15 cellular contexts compared by ENCODE assay signal in the genomic region with DNA sequence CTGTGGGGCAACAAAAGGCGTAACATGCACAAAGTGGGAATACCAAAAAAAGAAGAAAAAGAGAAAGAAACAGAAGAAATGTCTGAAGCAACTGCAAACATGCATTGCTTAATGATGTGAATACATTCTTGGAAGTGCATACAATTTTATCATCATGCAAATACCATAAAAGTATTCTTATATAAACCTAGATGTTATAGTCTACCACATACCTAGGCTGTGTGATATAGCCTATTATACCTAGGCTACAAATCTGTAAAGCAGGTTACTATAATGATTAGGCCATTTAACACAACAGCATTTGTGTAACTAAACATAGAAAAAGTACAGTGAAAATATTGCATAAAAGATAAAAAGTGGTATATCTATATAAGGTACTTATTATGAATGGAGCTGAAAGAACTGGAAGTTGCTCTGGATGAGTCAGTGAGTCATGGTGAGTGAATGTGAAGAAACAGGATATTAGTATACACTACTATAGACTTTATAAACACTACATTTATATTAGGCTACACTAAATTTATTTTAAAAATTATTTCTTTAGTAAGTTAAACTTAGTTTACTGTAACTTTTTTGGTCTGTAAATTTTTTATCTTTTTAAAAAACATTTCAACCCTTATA.
DNase-seq lines count a peak whose midpoint lies in the region; ATAC-seq, FAIRE-seq and TF ChIP-seq lines count a peak whose summit lies in the region.
"Had no signal": no experiment of that assay in that cellular context is flagged by ENCODE, and none has a peak within 500 bp of the region (broad histone marks: within the 10 kb centered on the region; RNA-seq: fewer than 3 reads in every experiment).

No MANE protein-coding gene starts in this region.

- no peaks in the 10 kb centered on the region for H3K9me3 ChIP-seq in Peyer's patch
- H3K9me3 ChIP-seq: BLaER1, HAP-1, prostate gland had no signal

- peak; percentile 10 for FAIRE-seq in frontal cortex (lab: Jason Lieb, UNC)

- H3K27me3 Mint-ChIP-seq in mesothelial cell of epicardium (ENCODE audit: low read depth), result peaks cover 1% of the 10 kb centered on the region
- H3K27me3 Mint-ChIP-seq: activated T-cell treated with anti-CD3 and anti-CD28 coated beads, Interleukin-2, amount 50 U/mL, for 24 hours had no signal

- no peak overlapping the region for H3K4me3 ChIP-seq in astrocyte of the spinal cord (ENCODE audit: low read depth, low read length)
- no peak overlapping the region for H3K4me3 ChIP-seq in Peyer's patch
- H3K4me3 ChIP-seq: BLaER1, HAP-1, prostate gland had no signal

- H3K27ac Mint-ChIP-seq in mesothelial cell of epicardium, result no peak overlapping the region
- H3K27ac Mint-ChIP-seq: activated T-cell treated with anti-CD3 and anti-CD28 coated beads, Interleukin-2, amount 50 U/mL, for 24 hours had no signal

- peaks cover 3% of the 10 kb centered on the region for H3K4me1 Mint-ChIP-seq in mesothelial cell of epicardium

- H3K27me3 ChIP-seq in Peyer's patch, result no peaks in the 10 kb centered on the region
- H3K27me3 ChIP-seq: BLaER1 had no signal

- H3K4me1 ChIP-seq in Peyer's patch, result no peaks in the 10 kb centered on the region
- H3K4me1 ChIP-seq: BLaER1, HAP-1, prostate gland had no signal

- no peak overlapping the region for H3K27ac ChIP-seq in Peyer's patch
- H3K27ac ChIP-seq: BLaER1, prostate gland had no signal

- DNase-seq in ACHN (peak; percentile 54), Kasumi-1 (lab: John Stamatoyannopoulos, UW) (peak; percentile 35 to 39), astrocyte of the spinal cord (ENCODE audit: low read depth, low spot score) (peak; percentile 76), frontal cortex (ENCODE audit: low spot score in 2 of 2) (no peak), NCI-H1105 (lab: John Stamatoyannopoulos, UW) (no peak), Peyer's patch (no peak), mesothelial cell of epicardium (ENCODE audit: low spot score in 2 of 2, unreplicated experiment in 2 of 2) (no peak)
- DNase-seq: activated T-cell treated with anti-CD3 and anti-CD28 coated beads, Interleukin-2, amount 50 U/mL, for 24 hours; NCI-H1436; stimulated activated CD4-positive, alpha-beta T cell treated with anti-CD3 and anti-CD28 coated beads, Interleukin-4, amount 100 ng/mL, for 1 hour; stimulated activated naive CD4-positive, alpha-beta T cell treated with Interleukin-2 at 50 U/mL for 16 hours had no signal

- in situ Hi-C loops in ACHN (cut with HindIII; ENCODE audit: low pct_ligation_motif_present, low pct_unique_long_range_greater_than_20kb, low sequenced_read_pairs) (no loop called here), astrocyte of the spinal cord (cut with HindIII; ENCODE audit: low sequenced_read_pairs) (no loop called here)

- H3K36me3 ChIP-seq in Peyer's patch, result no peaks in the 10 kb centered on the region
- H3K36me3 ChIP-seq: BLaER1, HAP-1, prostate gland had no signal

- no peak for ATAC-seq in GM21529 (IDR thresholded peaks at IDR 0.05; ENCODE audit: unreplicated experiment)

- no peak overlapping the region for H3K4me3 Mint-ChIP-seq in mesothelial cell of epicardium
- H3K4me3 Mint-ChIP-seq: activated T-cell treated with anti-CD3 and anti-CD28 coated beads, Interleukin-2, amount 50 U/mL, for 24 hours had no signal

- no peaks in the 10 kb centered on the region for H3K36me3 Mint-ChIP-seq in mesothelial cell of epicardium

- TF ChIP-seq CTCF in astrocyte of the spinal cord (IDR thresholded peaks at IDR 0.05; ENCODE audit: low read depth, low read length) (no peak), Peyer's patch (IDR thresholded peaks at IDR 0.05) (no peak), mesothelial cell of epicardium (IDR thresholded peaks at IDR 0.05; ENCODE audit: unreplicated experiment) (no peak)

- no peak for TF ChIP-seq POLR2A in Peyer's patch (IDR thresholded peaks at IDR 0.05)

- no peaks in the 10 kb centered on the region for H3K9me3 Mint-ChIP-seq in mesothelial cell of epicardium
- H3K9me3 Mint-ChIP-seq: activated T-cell treated with anti-CD3 and anti-CD28 coated beads, Interleukin-2, amount 50 U/mL, for 24 hours had no signal

Comparison
In these comparisons a context has a peak if more than half of its experiments do, and no peak if none do; other contexts are left out.
1. DNase-seq: peak in ACHN (single experiment), Kasumi-1 (2 of 2) and astrocyte of the spinal cord (single experiment); none in frontal cortex (0 of 2), NCI-H1105 (single experiment), Peyer's patch (0 of 3) and mesothelial cell of epicardium (0 of 2).